15 cellular contexts compared by ENCODE assay signal in genomic region chr1:167111853-167112455, GRCh38. TPM values are rescaled to one million over a fixed set of nuclear protein-coding genes. Genes with fewer than 3 reads are reported as not detected.
DNase-seq lines count a peak whose midpoint lies in the region; ATAC-seq and TF ChIP-seq lines count a peak whose summit lies in the region.
"Had no signal": no experiment of that assay in that cellular context is flagged by ENCODE, and none has a peak within 500 bp of the region (broad histone marks: within the 10 kb centered on the region; RNA-seq: fewer than 3 reads in every experiment).

No MANE protein-coding gene starts in this region.

- no peak overlapping the region for H3K4me3 Mint-ChIP-seq in mesothelial cell of epicardium
- H3K4me3 Mint-ChIP-seq: CD14-positive monocyte; CD8-positive, alpha-beta memory T cell; H9 had no signal

- 65 to 78% (median 65%) methylated on average over 3 of the region's 3 CpGs for WGBS in psoas muscle, 3 donors

- no peaks in the 10 kb centered on the region for H3K27me3 ChIP-seq in psoas muscle (ENCODE audit: insufficient read depth in 3 of 3, low read length in 2 of 3)

- H3K4me1 Mint-ChIP-seq in mesothelial cell of epicardium = peaks cover 9% of the 10 kb centered on the region

- H3K4me1 ChIP-seq in psoas muscle = peaks cover 56% of the 10 kb centered on the region
- H3K4me1 ChIP-seq: A549, Caco-2 had no signal

- ATAC-seq in left ventricle myocardium superior = peak; percentile 52
- peak in 1 of 4 donors; percentile 50 for ATAC-seq in psoas muscle
- ATAC-seq: A549 had no signal

- H3K36me3 ChIP-seq in KOPT-K1 (ENCODE audit: insufficient read depth, low read length) = no peaks in the 10 kb centered on the region
- H3K36me3 ChIP-seq in psoas muscle (ENCODE audit: insufficient read depth in 1 of 2, low read depth in 1 of 2) = peaks cover 0 to 39% of the 10 kb centered on the region in 2 donors

- TF ChIP-seq CTCF in epithelial cell of esophagus (IDR thresholded peaks at IDR 0.05; ENCODE audit: insufficient read depth, low read depth, low read length, missing control alignments) (no peak), psoas muscle (IDR thresholded peaks at IDR 0.05) (no peak), mesothelial cell of epicardium (IDR thresholded peaks at IDR 0.05; ENCODE audit: unreplicated experiment) (no peak)

- peaks cover 18% of the 10 kb centered on the region for H3K9me3 Mint-ChIP-seq in mesothelial cell of epicardium
- H3K9me3 Mint-ChIP-seq: H9 had no signal

- peak; percentile 54 for DNase-seq in epithelial cell of esophagus (ENCODE audit: low read depth)
- DNase-seq in left ventricle myocardium superior = no peak
- no peak for DNase-seq in psoas muscle
- DNase-seq in posterior vena cava (ENCODE audit: low spot score) = no peak
- DNase-seq in mesothelial cell of epicardium (ENCODE audit: low spot score in 2 of 2, unreplicated experiment in 2 of 2) = no peak
- DNase-seq in glomerular visceral epithelial cell (ENCODE audit: extremely low spot score) = no peak
- DNase-seq: Caco-2; CD8-positive, alpha-beta memory T cell; GOT3; H9 had no signal

- H3K27me3 Mint-ChIP-seq in mesothelial cell of epicardium (ENCODE audit: low read depth) = peaks cover 7% of the 10 kb centered on the region

- intact Hi-C loops in left ventricle myocardium superior (cut with micrococcal nuclease) (no loop called here), psoas muscle (cut with DNase I) (no loop called here), posterior vena cava (cut with DNase I) (no loop called here)

- H3K9me3 ChIP-seq in KOPT-K1 (ENCODE audit: insufficient read depth, low read length, poor library complexity, severe bottlenecking) (no peaks in the 10 kb centered on the region), psoas muscle (no peaks in the 10 kb centered on the region)
- H3K9me3 ChIP-seq: A549, Caco-2 had no signal

- H3K27ac Mint-ChIP-seq in mesothelial cell of epicardium = no peak overlapping the region
- H3K27ac Mint-ChIP-seq: CD14-positive monocyte, H9 had no signal

- no peak overlapping the region for H3K4me3 ChIP-seq in epithelial cell of esophagus (ENCODE audit: low read length)
- no peak overlapping the region for H3K4me3 ChIP-seq in psoas muscle
- H3K4me3 ChIP-seq: A549 had no signal

- H3K36me3 Mint-ChIP-seq in mesothelial cell of epicardium = no peaks in the 10 kb centered on the region
- H3K36me3 Mint-ChIP-seq: CD14-positive monocyte had no signal

- H3K27ac ChIP-seq in KOPT-K1 (ENCODE audit: low read depth, low read length, poor library complexity, severe bottlenecking) (peak overlapping the region; percentile 17), psoas muscle (peak overlapping the region; percentile 57)
- H3K27ac ChIP-seq: A549 had no signal

RNA-seq across cellular contexts. Expression of gene STYXL2, which starts 18.1 kb away (rescaled TPM):
- 121 TPM for total RNA-seq in left ventricle myocardium superior
- total RNA-seq in psoas muscle = 100 to 1,000 TPM; 134 to 205 (median 143) TPM
- 10 to 100 TPM; 15.2 to 56.0 (median 52.5) TPM for polyA plus RNA-seq in psoas muscle
- total RNA-seq in posterior vena cava = under 1 TPM in 1 of 2 donors, not detected in 1; 0.14 TPM
- total RNA-seq in mesothelial cell of epicardium = 0.16 to 0.18 TPM in 2 of 3 replicates, not detected in the other
- total RNA-seq: Caco-2; CD8-positive, alpha-beta memory T cell; Daoy had no signal
- polyA plus RNA-seq: A549; BJ; CD14-positive monocyte; CD8-positive, alpha-beta memory T cell had no signal

RNA-seq across cellular contexts. Expression of gene GPA33, which starts 21.8 kb away (rescaled TPM):
- 0.07 TPM for total RNA-seq in left ventricle myocardium superior
- total RNA-seq in psoas muscle = 1 to 10 TPM in 1 of 4 donors, under 1 TPM in 2, not detected in 1; 0.12 to 2.2 (median 0.27) TPM
- under 1 TPM in 2 of 3 donors, not detected in 1; 0.06 to 0.10 TPM for polyA plus RNA-seq in psoas muscle
- not detected for total RNA-seq in posterior vena cava
- 1.2 to 1.9 TPM (median 1.6 TPM) in 3 replicates for total RNA-seq in mesothelial cell of epicardium
- total RNA-seq: Caco-2, Daoy, H9 had no signal
- polyA plus RNA-seq: A549, BJ had no signal

Comparison
In these comparisons a context has a peak if more than half of its experiments do, and no peak if none do; other contexts are left out.
1. RNA of gene STYXL2, which starts 18.1 kb away (total RNA-seq): 134 to 205 TPM in psoas muscle and 121 TPM in left ventricle myocardium superior (single experiment); 0.16 to 0.18 TPM in mesothelial cell of epicardium and 0.14 TPM in posterior vena cava; every median in the first group is over 100 times any median in the second.